8 cellular contexts compared by ENCODE assay signal in genomic region chr2:95992520-95993272, GRCh38. TPM values are rescaled to one million over a fixed set of nuclear protein-coding genes. Genes with fewer than 3 reads are reported as not detected.
DNase-seq lines count a peak whose midpoint lies in the region; ATAC-seq, FAIRE-seq and TF ChIP-seq lines count a peak whose summit lies in the region.
"Not testable (repeated sequence)": the region's sequence is repeated elsewhere in the genome, so short reads cannot be mapped to it uniquely, and the experiment has no call there.

No MANE protein-coding gene starts in this region.

- CTCF ChIA-PET in A549 (lab: Yijun Ruan, JAX) (interaction anchor here (0.5 to 3.5 kb wide), 35 partner anchors 9 to 808 kb away, joined by 3 to 24 read pairs (median 4); partner anchors contain the start of genes ADRA2B and ASTL), PC-9 (lab: Charles Lee) (interaction anchor here (0.9 to 1.3 kb wide), 4 partner anchors 17 to 517 kb away, joined by 4 to 10 read pairs (median 6); no protein-coding TSS in a partner anchor)

- H3K27ac Mint-ChIP-seq in activated T-cell treated with anti-CD3 and anti-CD28 coated beads, Interleukin-2, amount 50 U/mL, for 72 hours: not testable (repeated sequence)

- not testable (repeated sequence) for H3K9me3 Mint-ChIP-seq in activated T-cell treated with anti-CD3 and anti-CD28 coated beads, Interleukin-2, amount 50 U/mL, for 72 hours

- not testable (repeated sequence) for H3K4me1 ChIP-seq in A549; skeletal muscle satellite cell (ENCODE audit: control insufficient read depth, insufficient read depth, low read length)
- peaks cover 12% of the 10 kb centered on the region; the same call in 1 of the 2 replicates for H3K4me1 ChIP-seq in PC-9 (replicated peaks; ENCODE audit: insufficient read depth)

- H3F3A ChIP-seq in PC-9 (ENCODE audit: insufficient read depth, low read depth): not testable (repeated sequence)

- H2AFZ ChIP-seq in PC-9: peak overlapping the region; percentile 96

- peak overlapping the region; percentile 87 to 92 for H3K4me3 Mint-ChIP-seq in activated T-cell treated with anti-CD3 and anti-CD28 coated beads, Interleukin-2, amount 50 U/mL, for 72 hours

- not testable (repeated sequence) for H3K9me3 ChIP-seq in A549; PC-9 (ENCODE audit: insufficient read depth, low read depth); skeletal muscle satellite cell (replicated peaks; ENCODE audit: low read length)

- TF ChIP-seq EP300 in A549 (IDR thresholded peaks at IDR 0.05): not testable (repeated sequence)

- H3K4me1 Mint-ChIP-seq in activated T-cell treated with anti-CD3 and anti-CD28 coated beads, Interleukin-2, amount 50 U/mL, for 72 hours (ENCODE audit: low read depth): not testable (repeated sequence)

- H4K20me1 ChIP-seq in PC-9 (ENCODE audit: insufficient read depth): not testable (repeated sequence)

- not testable (repeated sequence) for BruUV-seq in PC-9 (replicated peaks; lab: Mats Ljungman, UMichigan)

- POLR2A ChIA-PET in A549 (lab: Yijun Ruan, JAX) (interaction anchor here (0.6 to 0.8 kb wide), 2 partner anchors 182 to 215 kb away, joined by 3 read pairs; no protein-coding TSS in a partner anchor), PC-9 (lab: Charles Lee; ENCODE audit: unreplicated experiment) (interaction anchor here (0.8 kb wide), 1 partner anchor 824 kb away, joined by 4 read pairs; the partner anchor contains the start of gene CNNM3)

- peak overlapping the region; percentile 87 for H3K4me2 ChIP-seq in A549
- H3K4me2 ChIP-seq in PC-9: peak overlapping the region; percentile 95
- H3K4me2 ChIP-seq in skeletal muscle satellite cell (ENCODE audit: low read length): peak overlapping the region; percentile 100

- intact Hi-C loops in PC-9 (cut with micrococcal nuclease; ENCODE audit: unreplicated experiment): not testable (repeated sequence)

- peak; percentile 67 to 81 for ATAC-seq in A549
- peak; percentile 48 for ATAC-seq in HG02973 (IDR thresholded peaks at IDR 0.05; ENCODE audit: unreplicated experiment)
- ATAC-seq in activated T-cell treated with anti-CD3 and anti-CD28 coated beads, Interleukin-2, amount 50 U/mL, for 72 hours (replicated peaks in 1 of 2): peak; percentile 63 to 66
- ATAC-seq in left lobe of liver: peak; percentile 94

- not testable (repeated sequence) for FAIRE-seq in A549 (lab: Jason Lieb, UNC)
- FAIRE-seq in GM18507 (lab: Jason Lieb, UNC) (peak; percentile 77), endometrium (lab: Jason Lieb, UNC) (peak; percentile 93)

- not testable (repeated sequence) for H3K36me3 ChIP-seq in PC-9 (ENCODE audit: low read depth); skeletal muscle satellite cell (ENCODE audit: insufficient read depth, low read length)

- TF ChIP-seq CTCF in A549 (IDR thresholded peaks at IDR 0.05): not testable (repeated sequence)
- TF ChIP-seq CTCF in PC-9 (conservative IDR thresholded peaks at IDR 0.05): peak; percentile 98

- peak in 1 of 2 experiments; percentile 64 for DNase-seq in A549 (ENCODE audit: low read depth in 1 of 2, low spot score in 1 of 2)
- not testable (repeated sequence) for DNase-seq in GM18507 (ENCODE audit: extremely low spot score, insufficient read length, low read depth)
- peak; percentile 71 to 76 for DNase-seq in PC-9
- DNase-seq in activated T-cell treated with anti-CD3 and anti-CD28 coated beads, Interleukin-2, amount 50 U/mL, for 72 hours: peak; percentile 58 to 61
- peak; percentile 54 for DNase-seq in left lobe of liver (ENCODE audit: low spot score)

- H3K27ac ChIP-seq in A549 (peak overlapping the region; percentile 91 to 95), PC-9 (0 out of 2 replicates have a peak overlapping the region, but pooled peaks have one; percentile 4)

- WGBS in A549 (ENCODE audit: missing lambda C conversion rate): 13% methylated on average over 10 of the region's 34 CpGs

- TF ChIP-seq POLR2A in A549 (IDR thresholded peaks at IDR 0.05; ENCODE audit: low read length): not testable (repeated sequence)

- H3K27me3 ChIP-seq in PC-9 (ENCODE audit: insufficient read depth, low read depth): peaks cover 17% of the 10 kb centered on the region; the same call in 1 of the 2 replicates
- H3K27me3 ChIP-seq in skeletal muscle satellite cell (ENCODE audit: control insufficient read depth, insufficient read depth, low read length): not testable (repeated sequence)

- peak; percentile 81 to 84 for TF ChIP-seq RAD21 in A549 (conservative IDR thresholded peaks at IDR 0.05 in 1 of 2, IDR thresholded peaks at IDR 0.05 in 1 of 2)

- not testable (repeated sequence) for H3K36me3 Mint-ChIP-seq in activated T-cell treated with anti-CD3 and anti-CD28 coated beads, Interleukin-2, amount 50 U/mL, for 72 hours (ENCODE audit: insufficient read depth in 2 of 2)

- peak overlapping the region; percentile 89 for H3K9ac ChIP-seq in skeletal muscle satellite cell (ENCODE audit: low read depth, low read length)

- not testable (repeated sequence) for H3K79me2 ChIP-seq in PC-9 (ENCODE audit: low read depth)

- peaks cover 27% of the 10 kb centered on the region for H3K27me3 Mint-ChIP-seq in activated T-cell treated with anti-CD3 and anti-CD28 coated beads, Interleukin-2, amount 50 U/mL, for 72 hours (ENCODE audit: low read depth)

- H3K4me3 ChIP-seq in A549 (peak overlapping the region; percentile 61), PC-9 (peak overlapping the region; percentile 65), skeletal muscle satellite cell (ENCODE audit: low read length) (peak overlapping the region; percentile 82)

- H3K9me2 ChIP-seq in PC-9 (ENCODE audit: insufficient read depth): not testable (repeated sequence)

TF ChIP-seq in A549, 52 proteins besides CTCF, POLR2A, EP300 and RAD21:
- TF ChIP-seq KDM5A (IDR thresholded peaks at IDR 0.05) (0 out of 2 replicates have a peak, but pooled peaks have one; percentile 15), SMC3 (IDR thresholded peaks at IDR 0.05) (peak; percentile 66)

RNA-seq across cellular contexts. Expression of gene ANKRD36C, which starts 1.1 kb away (rescaled TPM):
- polyA plus RNA-seq in A549 (2011; rRNA removed) (9.9 and 11.5 TPM in 2 replicates), A549 (2017; fragmentation: RNase III; extraction: RNeasy Plus Mini Kit Qiagen cat#74134 plus additional on column Dnase treatment) (2.2 to 3.1 TPM (median 2.5 TPM) in 3 replicates)
- polyA plus RNA-seq in A549 (2012; cell fraction: cytosol; rRNA removed): 1.7 TPM in 2 replicates
- polyA plus RNA-seq in A549 (2012; cell fraction: nucleus; rRNA removed): 2.4 and 4.6 TPM in 2 replicates
- polyA minus RNA-seq in A549 (2011; rRNA and poly(A)+ RNA removed): 76.6 and 84.5 TPM in 2 replicates
- total RNA-seq in PC-9 (2021) (25.8 and 28.3 TPM in 2 replicates), left lobe of liver (2.4 TPM)
- 10 to 100 TPM; 53.1 to 61.4 TPM for total RNA-seq in activated T-cell treated with anti-CD3 and anti-CD28 coated beads, Interleukin-2, amount 50 U/mL, for 72 hours
- 26.2 and 36.5 TPM in 2 replicates for total RNA-seq in skeletal muscle satellite cell (2012; rRNA removed)

RNA-seq across cellular contexts. Expression of gene GPAT2, which starts 42.0 kb away (rescaled TPM):
- polyA plus RNA-seq in A549 (2011; rRNA removed) (not detected in 2 replicates), A549 (2017; fragmentation: RNase III; extraction: RNeasy Plus Mini Kit Qiagen cat#74134 plus additional on column Dnase treatment) (not detected in 3 replicates)
- polyA plus RNA-seq in A549 (2012; cell fraction: cytosol; rRNA removed): not detected in 2 replicates
- not detected in 2 replicates for polyA plus RNA-seq in A549 (2012; cell fraction: nucleus; rRNA removed)
- not detected in 2 replicates for polyA minus RNA-seq in A549 (2011; rRNA and poly(A)+ RNA removed)
- total RNA-seq in PC-9 (2021) (9.1 and 11.0 TPM in 2 replicates), left lobe of liver (1.3 TPM)
- total RNA-seq in activated T-cell treated with anti-CD3 and anti-CD28 coated beads, Interleukin-2, amount 50 U/mL, for 72 hours: 10 to 100 TPM; 11.1 to 12.4 TPM
- 10.6 and 21.4 TPM in 2 replicates for total RNA-seq in skeletal muscle satellite cell (2012; rRNA removed)
